In genomic region chr5:119333421-119333851, GRCh38 we compare ENCODE assay signal across 8 cellular contexts. TPM values are rescaled to one million over a fixed set of nuclear protein-coding genes. Genes with fewer than 3 reads are reported as not detected.
DNase-seq lines count a peak whose midpoint lies in the region; ATAC-seq lines count a peak whose summit lies in the region.

No MANE protein-coding gene starts in this region.

- H3K4me1 Mint-ChIP-seq in activated T-helper 1 cell treated with anti-CD3 and anti-CD28 coated beads, Interleukin-12 subunit alpha, Interleukin-12 subunit beta, Interleukin-2, Interleukin-4 antibody, amounts not matched to agents 30 ng/mL and 10 ng/mL and 1 ng/mL, durations not matched to agents 14 hours and 24 hours and 36 hours (ENCODE audit: low read depth): peaks cover 96% of the 10 kb centered on the region

- H3K27me3 Mint-ChIP-seq in activated T-helper 1 cell treated with anti-CD3 and anti-CD28 coated beads, Interleukin-12 subunit alpha, Interleukin-12 subunit beta, Interleukin-2, Interleukin-4 antibody, amounts not matched to agents 30 ng/mL and 10 ng/mL and 1 ng/mL, durations not matched to agents 14 hours and 24 hours and 36 hours (ENCODE audit: insufficient read depth): no peaks in the 10 kb centered on the region

- intact Hi-C loops in activated T-helper 1 cell treated with anti-CD3 and anti-CD28 coated beads, Interleukin-12 subunit alpha, Interleukin-12 subunit beta, Interleukin-2, Interleukin-4 antibody, amounts not matched to agents 30 ng/mL and 10 ng/mL and 1 ng/mL, durations not matched to agents 14 hours and 24 hours and 36 hours (cut with micrococcal nuclease): loop anchor here (1.0 to 2.0 kb wide), 6 partner anchors 8 to 263 kb away; partner anchors contain the start of gene DMXL1

- peak overlapping the region; percentile 81 for H3K4me3 Mint-ChIP-seq in activated T-helper 1 cell treated with anti-CD3 and anti-CD28 coated beads, Interleukin-12 subunit alpha, Interleukin-12 subunit beta, Interleukin-2, Interleukin-4 antibody, amounts not matched to agents 30 ng/mL and 10 ng/mL and 1 ng/mL, durations not matched to agents 14 hours and 24 hours and 36 hours

- peaks cover 12% of the 10 kb centered on the region for H3K36me3 Mint-ChIP-seq in activated T-helper 1 cell treated with anti-CD3 and anti-CD28 coated beads, Interleukin-12 subunit alpha, Interleukin-12 subunit beta, Interleukin-2, Interleukin-4 antibody, amounts not matched to agents 30 ng/mL and 10 ng/mL and 1 ng/mL, durations not matched to agents 14 hours and 24 hours and 36 hours (ENCODE audit: low read depth)

- peak overlapping the region; percentile 92 for H3K27ac Mint-ChIP-seq in activated T-helper 1 cell treated with anti-CD3 and anti-CD28 coated beads, Interleukin-12 subunit alpha, Interleukin-12 subunit beta, Interleukin-2, Interleukin-4 antibody, amounts not matched to agents 30 ng/mL and 10 ng/mL and 1 ng/mL, durations not matched to agents 14 hours and 24 hours and 36 hours

- H3K9me3 Mint-ChIP-seq in activated T-helper 1 cell treated with anti-CD3 and anti-CD28 coated beads, Interleukin-12 subunit alpha, Interleukin-12 subunit beta, Interleukin-2, Interleukin-4 antibody, amounts not matched to agents 30 ng/mL and 10 ng/mL and 1 ng/mL, durations not matched to agents 14 hours and 24 hours and 36 hours: no peaks in the 10 kb centered on the region

- ATAC-seq in activated CD4-positive, CD25-positive, alpha-beta regulatory T cell treated with anti-CD3 and anti-CD28 coated beads, Interleukin-2, amount 50 U/mL, for 24 hours: peak; percentile 33 to 46
- ATAC-seq in HG03039 (IDR thresholded peaks at IDR 0.05; ENCODE audit: unreplicated experiment): peak; percentile 25

- DNase-seq in activated CD4-positive, CD25-positive, alpha-beta regulatory T cell (lab: John Stamatoyannopoulos, UW): no peak
- no peak for DNase-seq in activated T-helper 1 cell treated with anti-CD3 and anti-CD28 coated beads, Interleukin-12 subunit alpha, Interleukin-12 subunit beta, Interleukin-2, Interleukin-4 antibody, amounts not matched to agents 30 ng/mL and 10 ng/mL and 1 ng/mL, durations not matched to agents 14 hours and 24 hours and 36 hours (ENCODE audit: low spot score)
- peak; percentile 15 for DNase-seq in stimulated activated naive CD4-positive, alpha-beta T cell treated with Interleukin-2 at 50 U/mL for 16 hours (lab: John Stamatoyannopoulos, UW)
- no peak for DNase-seq in DMS153 (lab: John Stamatoyannopoulos, UW)
- no peak for DNase-seq in DMS53 treated with DMSO at 0.1 percent for 48 hours (lab: John Stamatoyannopoulos, UW; ENCODE audit: unreplicated experiment)
- no peak for DNase-seq in DMS114 treated with DMSO at 0.1 percent for 48 hours (lab: John Stamatoyannopoulos, UW; ENCODE audit: unreplicated experiment)

RNA-seq across cellular contexts. Expression of gene TNFAIP8, which starts 22.4 kb away (rescaled TPM):
- total RNA-seq in activated T-helper 1 cell treated with anti-CD3 and anti-CD28 coated beads, Interleukin-12 subunit alpha, Interleukin-12 subunit beta, Interleukin-2, Interleukin-4 antibody, amounts not matched to agents 30 ng/mL and 10 ng/mL and 1 ng/mL, durations not matched to agents 14 hours and 24 hours and 36 hours: 214 and 219 TPM in 2 replicates
